Comparison of ENCODE assay signal across 27 cellular contexts in genomic region chr3:69207036-69207435, GRCh38.
"Had no signal": no experiment of that assay in that cellular context is flagged by ENCODE, and none has a peak within 500 bp of the region (broad histone marks: within the 10 kb centered on the region; RNA-seq: fewer than 3 reads in every experiment).

No MANE protein-coding gene starts in this region.

- H3K4me1 Mint-ChIP-seq: naive B cell had no signal

- H3K4me3 ChIP-seq: heart left ventricle, right atrium auricular region, SK-N-MC, smooth muscle cell, testis, transverse colon had no signal

- H3K36me3 Mint-ChIP-seq: activated naive CD4-positive, alpha-beta T cell treated with anti-CD3 and anti-CD28 coated beads, Interleukin-2, amount 50 U/mL, for 24 hours; naive B cell had no signal

- H3K4me3 Mint-ChIP-seq: activated naive CD4-positive, alpha-beta T cell treated with anti-CD3 and anti-CD28 coated beads, Interleukin-2, amount 50 U/mL, for 24 hours; central memory CD8-positive, alpha-beta T cell; dendritic cell treated with granulocyte-macrophage colony-stimulating factor and Interleukin-4, amounts not matched to agents 40 ng/mL and 50 ng/mL, for 4 days; endodermal cell; immature natural killer cell; naive B cell; neural crest cell had no signal

- ATAC-seq: esophagus mucosa, foreskin keratinocyte, left colon had no signal

- DNase-seq: activated CD8-positive, alpha-beta memory T cell treated with anti-CD3 and anti-CD28 coated beads for 24 hours; activated CD8-positive, alpha-beta memory T cell treated with anti-CD3 and anti-CD28 coated beads, Interleukin-2, amount 50 U/mL, for 4 hours; activated gamma-delta T cell; anterior cingulate cortex; endodermal cell; foreskin keratinocyte; heart left ventricle; hypothalamus; kidney; left colon; mammary epithelial cell; naive B cell; occipital lobe; stimulated activated naive CD4-positive, alpha-beta T cell; T1000; testis; transverse colon; WERI-Rb-1 had no signal

- H3K27me3 Mint-ChIP-seq: activated naive CD4-positive, alpha-beta T cell treated with anti-CD3 and anti-CD28 coated beads, Interleukin-2, amount 50 U/mL, for 24 hours; central memory CD8-positive, alpha-beta T cell; dendritic cell treated with granulocyte-macrophage colony-stimulating factor and Interleukin-4, amounts not matched to agents 40 ng/mL and 50 ng/mL, for 4 days; naive B cell had no signal

- H3K27ac Mint-ChIP-seq: activated naive CD4-positive, alpha-beta T cell treated with anti-CD3 and anti-CD28 coated beads, Interleukin-2, amount 50 U/mL, for 24 hours; dendritic cell treated with granulocyte-macrophage colony-stimulating factor and Interleukin-4, amounts not matched to agents 40 ng/mL and 50 ng/mL, for 4 days; endodermal cell; immature natural killer cell had no signal

- H3K9me3 Mint-ChIP-seq: activated naive CD4-positive, alpha-beta T cell treated with anti-CD3 and anti-CD28 coated beads, Interleukin-2, amount 50 U/mL, for 24 hours; central memory CD8-positive, alpha-beta T cell; dendritic cell treated with granulocyte-macrophage colony-stimulating factor and Interleukin-4, amounts not matched to agents 40 ng/mL and 50 ng/mL, for 4 days; endodermal cell; immature natural killer cell; naive B cell; neural crest cell had no signal
